ENCODE assay signal across 1 cellular context in the genomic region with DNA sequence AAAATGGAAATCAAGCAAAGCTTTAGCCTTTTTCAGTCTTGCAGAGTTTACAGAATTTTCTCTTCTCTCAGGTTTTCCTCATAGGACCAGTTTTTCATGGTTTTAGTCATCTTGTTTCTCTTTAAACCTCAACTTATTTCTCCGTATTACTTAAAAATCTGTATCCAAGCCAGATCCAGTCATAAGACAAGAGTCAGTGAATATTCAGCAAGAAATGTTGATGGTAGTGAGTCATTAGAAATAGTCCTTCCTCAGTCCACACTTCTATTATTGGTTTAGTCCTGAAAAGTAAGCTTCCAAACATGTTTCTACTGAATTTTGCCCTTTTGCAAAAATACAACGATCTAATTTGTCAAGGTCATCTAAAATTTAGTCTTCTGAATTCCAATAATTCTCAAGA.
TF ChIP-seq lines count a peak whose summit lies in the region.

No MANE protein-coding gene starts in this region.

TF ChIP-seq in IMR-90, 13 proteins besides CTCF, POLR2A, EP300 and RAD21:
- TF ChIP-seq CEBPB (IDR thresholded peaks at IDR 0.05; ENCODE audit: low read depth, low read length): no peak
- peak; percentile 46; the same call in 1 of the 2 replicates for TF ChIP-seq MAFK (IDR thresholded peaks at IDR 0.05; ENCODE audit: low read depth, low read length)
- peak; percentile 49 for TF ChIP-seq FOS (IDR thresholded peaks at IDR 0.05; ENCODE audit: low read depth, low read length)
- no peak for TF ChIP-seq RCOR1 (IDR thresholded peaks at IDR 0.05; ENCODE audit: insufficient replicate concordance, low read length)
